In genomic region chr4:141548791-141549190, GRCh38 we compare ENCODE assay signal across 23 cellular contexts.
DNase-seq lines count a peak whose midpoint lies in the region; TF ChIP-seq lines count a peak whose summit lies in the region.
"Had no signal": no experiment of that assay in that cellular context is flagged by ENCODE, and none has a peak within 500 bp of the region (broad histone marks: within the 10 kb centered on the region; RNA-seq: fewer than 3 reads in every experiment).

No MANE protein-coding gene starts in this region.

- no peaks in the 10 kb centered on the region for H3K9me2 ChIP-seq in GM23248 (ENCODE audit: insufficient read depth)

- no peaks in the 10 kb centered on the region for H3K27me3 ChIP-seq in AG04450 (ENCODE audit: control insufficient read depth, insufficient read depth, low read length)
- no peaks in the 10 kb centered on the region for H3K27me3 ChIP-seq in GM23248 (replicated peaks; ENCODE audit: insufficient read depth)
- H3K27me3 ChIP-seq in adipocyte (replicated peaks; ENCODE audit: control insufficient read depth, insufficient read depth, low read length), result no peaks in the 10 kb centered on the region
- H3K27me3 ChIP-seq in fibroblast of lung (ENCODE audit: control insufficient read depth, insufficient read depth, low read length), result no peaks in the 10 kb centered on the region
- no peaks in the 10 kb centered on the region for H3K27me3 ChIP-seq in ascending aorta

- H4K20me1 ChIP-seq in GM23248 (ENCODE audit: insufficient read depth) (no peaks in the 10 kb centered on the region), fibroblast of lung (ENCODE audit: control insufficient read depth, extremely low read depth, insufficient read depth, low read length) (no peaks in the 10 kb centered on the region)

- TF ChIP-seq CTCF in AG04450 (IDR thresholded peaks at IDR 0.05; ENCODE audit: low read depth, low read length), result no peak
- no peak for TF ChIP-seq CTCF in fibroblast of lung (conservative IDR thresholded peaks at IDR 0.05 in 1 of 2, IDR thresholded peaks at IDR 0.05 in 1 of 2; ENCODE audit: low read depth in 1 of 2, low read length in 2 of 2)
- TF ChIP-seq CTCF in GM20000 (IDR thresholded peaks at IDR 0.05; ENCODE audit: extremely low read depth, missing control alignments), result no peak
- TF ChIP-seq CTCF in ascending aorta (IDR thresholded peaks at IDR 0.05), result no peak

- H3K4me3 ChIP-seq in AG04450 (ENCODE audit: low read depth, low read length) (no peak overlapping the region), GM23248 (no peak overlapping the region), adipocyte (ENCODE audit: low read length) (no peak overlapping the region), fibroblast of lung (replicated peaks in 1 of 4; ENCODE audit: control extremely low read depth in 1 of 4, insufficient read depth in 1 of 4, low read depth in 3 of 4, low read length in 4 of 4) (no peak overlapping the region), ascending aorta (no peak overlapping the region)
- H3K4me3 ChIP-seq: GM12878 had no signal

- no peaks in the 10 kb centered on the region for H3K36me3 ChIP-seq in GM23248 (ENCODE audit: low read depth)
- H3K36me3 ChIP-seq in adipocyte (ENCODE audit: control insufficient read depth, insufficient read depth, low read length, severe bottlenecking), result no peaks in the 10 kb centered on the region
- no peaks in the 10 kb centered on the region for H3K36me3 ChIP-seq in fibroblast of lung (ENCODE audit: control insufficient read depth, insufficient read depth, low read length)
- no peaks in the 10 kb centered on the region for H3K36me3 ChIP-seq in ascending aorta

- H3K4me1 ChIP-seq in GM23248 (ENCODE audit: insufficient read depth), result no peaks in the 10 kb centered on the region
- peaks cover 6% of the 10 kb centered on the region for H3K4me1 ChIP-seq in adipocyte (ENCODE audit: control insufficient read depth, insufficient read depth, low read length)
- H3K4me1 ChIP-seq in fibroblast of lung (ENCODE audit: control insufficient read depth, extremely low read depth, insufficient read depth, low read length), result no peaks in the 10 kb centered on the region
- no peaks in the 10 kb centered on the region for H3K4me1 ChIP-seq in ascending aorta

- CTCF ChIA-PET in AG04450 (lab: Charles Lee), result no interaction called here

- H2AFZ ChIP-seq in GM23248 (no peak overlapping the region), fibroblast of lung (ENCODE audit: low read length) (no peak overlapping the region)

- H3K79me2 ChIP-seq in GM23248 (ENCODE audit: insufficient read depth), result no peaks in the 10 kb centered on the region
- no peaks in the 10 kb centered on the region for H3K79me2 ChIP-seq in fibroblast of lung (ENCODE audit: control insufficient read depth, insufficient read depth, low read length)

- no peak overlapping the region for H3K4me2 ChIP-seq in GM23248 (ENCODE audit: unreplicated experiment)
- no peak overlapping the region for H3K4me2 ChIP-seq in fibroblast of lung (ENCODE audit: extremely low read depth, insufficient read depth, low read length)

- no peaks in the 10 kb centered on the region for H3F3A ChIP-seq in GM23248 (ENCODE audit: insufficient read depth)

- H3K9me3 ChIP-seq in AG04450 (ENCODE audit: control insufficient read depth, insufficient read depth, low read length) (peaks cover 4% of the 10 kb centered on the region), GM23248 (ENCODE audit: low read depth) (no peaks in the 10 kb centered on the region), adipocyte (ENCODE audit: control insufficient read depth, low read length) (no peaks in the 10 kb centered on the region), fibroblast of lung (ENCODE audit: control insufficient read depth, insufficient read depth, low read depth, low read length) (no peaks in the 10 kb centered on the region), ascending aorta (peaks cover 0 to 3% of the 10 kb centered on the region in 2 donors)

- no peak overlapping the region for H3K9ac ChIP-seq in GM23248
- no peak overlapping the region for H3K9ac ChIP-seq in adipocyte (ENCODE audit: low read length)
- no peak overlapping the region for H3K9ac ChIP-seq in fibroblast of lung (ENCODE audit: insufficient read depth, low read length)

- POLR2A ChIA-PET in AG04450 (lab: Yijun Ruan, JAX), result interaction anchor here (0.7 kb wide), 1 partner anchor 1364 kb away, joined by 3 read pairs; no protein-coding TSS in a partner anchor

- in situ Hi-C loops in GM23248 (cut with MboI), result no loop called here

- H3K27ac ChIP-seq in AG04450 (ENCODE audit: low read depth, low read length), result no peak overlapping the region
- no peak overlapping the region for H3K27ac ChIP-seq in GM23248
- H3K27ac ChIP-seq in fibroblast of lung (ENCODE audit: insufficient read depth, low read length), result no peak overlapping the region
- H3K27ac ChIP-seq in ascending aorta, result no peak overlapping the region

- intact Hi-C loops in ascending aorta (cut with DNase I), result no loop called here

- DNase-seq in AG04450 (ENCODE audit: low read depth, low spot score), result peak; percentile 8
- peak; percentile 23 for DNase-seq in GM23248
- DNase-seq in adipocyte (ENCODE audit: low read depth), result peak; percentile 57
- DNase-seq in fibroblast of lung (ENCODE audit: low read depth in 2 of 2), result peak; percentile 33 to 69
- no peak for DNase-seq in SKM-1 (lab: John Stamatoyannopoulos, UW; ENCODE audit: unreplicated experiment)
- no peak for DNase-seq in GM20000 (ENCODE audit: low spot score)
- no peak for DNase-seq in ascending aorta (ENCODE audit: low spot score in 2 of 2)
- DNase-seq in cortex of kidney (lab: John Stamatoyannopoulos, UW), result no peak
- DNase-seq: 8988T; CD4-positive, CD25-positive, alpha-beta regulatory T cell; DMS79 treated with DMSO at 0.1 percent for 48 hours; H9; KG1; MV-4-11; NCI-H1105 treated with DMSO at 0.1 percent for 48 hours; NCI-H1694; NCI-H2081; NCI-H2171 treated with DMSO at 0.1 percent for 48 hours; NCI-H446; NCI-H526; OCI-M1; Right ventricle myocardium superior had no signal

Comparison
In these comparisons a context has a peak if more than half of its experiments do, and no peak if none do; other contexts are left out.
1. DNase-seq: peak in AG04450 (single experiment), GM23248 (single experiment), adipocyte (single experiment) and fibroblast of lung (2 of 2); none in SKM-1 (single experiment), GM20000 (single experiment), ascending aorta (0 of 2) and cortex of kidney (single experiment).